In genomic region chr11:46391578-46392420, GRCh38 we compare ENCODE assay signal across 8 cellular contexts. TPM values are rescaled to one million over a fixed set of nuclear protein-coding genes. Genes with fewer than 3 reads are reported as not detected.
DNase-seq lines count a peak whose midpoint lies in the region; ATAC-seq, FAIRE-seq and TF ChIP-seq lines count a peak whose summit lies in the region.

CHRM4 (minus strand) TSS chr11:46391776; CDS start chr11:46386557, 5,219 bp downstream.

- no peaks in the 10 kb centered on the region for H3K9me2 ChIP-seq in GM23338 (ENCODE audit: insufficient read depth)

- H3K4me1 Mint-ChIP-seq in GM23338 (peaks cover 30% of the 10 kb centered on the region), memory B cell (peaks cover 13% of the 10 kb centered on the region)

- peak; percentile 42 for TF ChIP-seq CTCF in D721Med (IDR thresholded peaks at IDR 0.05; ENCODE audit: insufficient read depth, missing control alignments)
- TF ChIP-seq CTCF in GM23338 (conservative IDR thresholded peaks at IDR 0.05; ENCODE audit: low read depth in 2 of 2): peak; percentile 28 to 70; a peak in 3 of 4 replicates
- peak in 1 of 2 donors; percentile 16 for TF ChIP-seq CTCF in mammary epithelial cell (conservative IDR thresholded peaks at IDR 0.05 in 1 of 2, IDR thresholded peaks at IDR 0.05 in 1 of 2; ENCODE audit: extremely low read depth in 1 of 2, insufficient read depth in 1 of 2, low read depth in 1 of 2, low read length in 2 of 2)
- no peak for TF ChIP-seq CTCF in vagina (IDR thresholded peaks at IDR 0.05)

- H3K36me3 ChIP-seq in GM23338 (ENCODE audit: insufficient read depth) (no peaks in the 10 kb centered on the region), mammary epithelial cell (ENCODE audit: insufficient read depth, low read length) (no peaks in the 10 kb centered on the region), vagina (peaks cover 0 to 4% of the 10 kb centered on the region in 2 donors)

- intact Hi-C loops in mammary epithelial cell (cut with micrococcal nuclease): no loop called here
- intact Hi-C loops in vagina (cut with DNase I): loop anchor here (5.0 kb wide), 1 partner anchor 151 kb away; no protein-coding TSS in a partner anchor

- dilution Hi-C loops in mammary epithelial cell (cut with HindIII; ENCODE audit: low sequenced_read_pairs): no loop called here

- FAIRE-seq in D721Med (lab: Jason Lieb, UNC): no peak

- H3K4me1 ChIP-seq in GM23338 (ENCODE audit: insufficient read depth): peaks cover 28% of the 10 kb centered on the region
- peaks cover 27% of the 10 kb centered on the region for H3K4me1 ChIP-seq in mammary epithelial cell (ENCODE audit: insufficient read depth, low read length)
- peaks cover 38% of the 10 kb centered on the region for H3K4me1 ChIP-seq in vagina

- in situ Hi-C loops in mammary epithelial cell (cut with MboI; ENCODE audit: low sequenced_read_pairs in 2 of 2): loop anchor here in 1 of 2 donors (10.0 kb wide), 1 partner anchor 143 kb away; no protein-coding TSS in a partner anchor

- peaks cover 6% of the 10 kb centered on the region; the same call in 1 of the 3 replicates for H3K36me3 Mint-ChIP-seq in GM23338 (ENCODE audit: low read depth)
- peaks cover 3% of the 10 kb centered on the region for H3K36me3 Mint-ChIP-seq in memory B cell

- WGBS in mammary epithelial cell (ENCODE audit: low coverage, missing lambda C conversion rate): no CpG with 5 or more reads among the region's 123 CpGs

- H3K27ac ChIP-seq in GM23338 (ENCODE audit: low read depth) (no peak within 1 kb of the TSS), mammary epithelial cell (ENCODE audit: insufficient read depth, low read depth, low read length) (no peak within 1 kb of the TSS), vagina (no peak within 1 kb of the TSS)

- no peak for TF ChIP-seq POLR2A in vagina (IDR thresholded peaks at IDR 0.05)

- H4K20me1 ChIP-seq in GM23338 (replicated peaks; ENCODE audit: insufficient read depth) (peaks cover 7% of the 10 kb centered on the region), mammary epithelial cell (ENCODE audit: insufficient read depth, low read length) (no peaks in the 10 kb centered on the region)

- CTCF ChIA-PET in mammary epithelial cell (lab: Charles Lee; ENCODE audit: low non-redundant PET): interaction anchor here (0.6 to 0.7 kb wide), 2 partner anchors 137 to 545 kb away, joined by 4 read pairs; no protein-coding TSS in a partner anchor

- peaks cover 56% of the 10 kb centered on the region for H3K27me3 Mint-ChIP-seq in GM23338 (ENCODE audit: insufficient read depth, low read depth, poor library complexity)
- peaks cover 22% of the 10 kb centered on the region for H3K27me3 Mint-ChIP-seq in memory B cell

- H2AFZ ChIP-seq in GM23338 (peak within 1 kb of the TSS; percentile 28; the same call in 1 of the 2 replicates), mammary epithelial cell (ENCODE audit: low read depth, low read length) (peak within 1 kb of the TSS; percentile 46)

- H3K27me3 ChIP-seq in GM23338 (ENCODE audit: insufficient read depth): peaks cover 63% of the 10 kb centered on the region
- H3K27me3 ChIP-seq in mammary epithelial cell (ENCODE audit: insufficient read depth, low read length): peaks cover 13% of the 10 kb centered on the region
- H3K27me3 ChIP-seq in vagina: peaks cover 13% of the 10 kb centered on the region

- ATAC-seq in GM23338 (peak; percentile 6), memory B cell (ENCODE audit: low read depth) (no peak), GM19452 (IDR thresholded peaks at IDR 0.05; ENCODE audit: unreplicated experiment) (no peak)

- H3K9ac ChIP-seq in mammary epithelial cell (ENCODE audit: insufficient read depth, low read length): no peak within 1 kb of the TSS

- H3F3A ChIP-seq in GM23338 (replicated peaks; ENCODE audit: low read depth): peaks cover 18% of the 10 kb centered on the region

- DNase-seq in D721Med (ENCODE audit: insufficient read length, low spot score) (peak; percentile 86), GM23338 (ENCODE audit: low spot score) (peak; percentile 70), NCI-H526 treated with DMSO at 0.1 percent for 48 hours (lab: John Stamatoyannopoulos, UW) (peak; percentile 67), mammary epithelial cell (peak; percentile 26), memory B cell (ENCODE audit: low spot score in 2 of 2) (no peak), vagina (ENCODE audit: extremely low spot score in 2 of 2) (no peak)
- no peak for DNase-seq in stimulated activated CD4-positive, alpha-beta T cell treated with anti-CD3 and anti-CD28 coated beads, Interleukin-4, amount 100 ng/mL, for 1 hour

- no peaks in the 10 kb centered on the region for H3K79me2 ChIP-seq in GM23338 (replicated peaks; ENCODE audit: insufficient read depth)
- H3K79me2 ChIP-seq in mammary epithelial cell (ENCODE audit: insufficient read depth, low read length): no peaks in the 10 kb centered on the region

- peak within 1 kb of the TSS; percentile 76 for H3K4me3 ChIP-seq in GM23338
- H3K4me3 ChIP-seq in mammary epithelial cell (replicated peaks in 1 of 3; ENCODE audit: insufficient read depth in 1 of 3, low read depth in 2 of 3, low read length in 3 of 3): peak within 1 kb of the TSS; percentile 15 to 42 (median 41)
- peak within 1 kb of the TSS; percentile 22 to 31 for H3K4me3 ChIP-seq in vagina

- H3K27ac Mint-ChIP-seq in GM23338: no peak within 1 kb of the TSS
- no peak within 1 kb of the TSS for H3K27ac Mint-ChIP-seq in memory B cell

- BruUV-seq in mammary epithelial cell (replicated peaks; lab: Mats Ljungman, UMichigan): no TSS peak

- H3K9me3 ChIP-seq in mammary epithelial cell (replicated peaks; ENCODE audit: insufficient read depth, low read length) (no peaks in the 10 kb centered on the region), vagina (no peaks in the 10 kb centered on the region)

- peak within 1 kb of the TSS; percentile 88 for H3K4me2 ChIP-seq in GM23338
- H3K4me2 ChIP-seq in mammary epithelial cell (ENCODE audit: insufficient read depth, low read depth, low read length): peak within 1 kb of the TSS; percentile 90

- H3K9me3 Mint-ChIP-seq in GM23338 (no peaks in the 10 kb centered on the region; the same call in 2 of the 3 replicates), memory B cell (peaks cover 2% of the 10 kb centered on the region)

- peak within 1 kb of the TSS; percentile 78 for H3K4me3 Mint-ChIP-seq in GM23338
- H3K4me3 Mint-ChIP-seq in memory B cell: peak within 1 kb of the TSS; percentile 73

TF ChIP-seq in GM23338, 12 proteins besides CTCF, POLR2A, EP300 and RAD21 (continues in another document):
- TF ChIP-seq ZNF331 (CRISPR knock-in tag; IDR thresholded peaks at IDR 0.05; ENCODE audit: low read depth) (no peak), STAT1 (IDR thresholded peaks at IDR 0.05; ENCODE audit: unreplicated experiment) (no peak)

RNA-seq across cellular contexts. Expression of gene CHRM4, which starts in this region (rescaled TPM):
- total RNA-seq in GM23338 (2014; rRNA removed; shearing (Covaris generic)): 0.93 and 0.97 TPM in 2 replicates
- polyA plus RNA-seq in GM23338 (2016; fragmentation: Nextera tagmentation; extraction: Ambion mirVana) (not detected in 2 replicates), mammary epithelial cell (0.03 TPM)
- total RNA-seq in mammary epithelial cell (under 1 TPM in 1 of 2 donors, not detected in 1; 0.17 TPM), vagina (not detected)
- polyA minus RNA-seq in mammary epithelial cell: not detected

Comparison
In these comparisons a context has a peak if more than half of its experiments do, and no peak if none do; other contexts are left out.
1. Peak in DNase-seq, ATAC-seq, H3K4me3 ChIP-seq and H3K4me2 ChIP-seq in GM23338; RNA of the gene not detected or under 1 TPM.
2. Peak in DNase-seq, H3K4me3 ChIP-seq and H3K4me2 ChIP-seq in mammary epithelial cell; RNA of the gene not detected or under 1 TPM.
3. DNase-seq: peak in D721Med (single experiment) and NCI-H526 treated with DMSO at 0.1 percent for 48 hours (single experiment); none in memory B cell (0 of 2), vagina (0 of 2) and stimulated activated CD4-positive, alpha-beta T cell treated with anti-CD3 and anti-CD28 coated beads, Interleukin-4, amount 100 ng/mL, for 1 hour (single experiment).
4. CTCF ChIP-seq: peak in D721Med (single experiment) and GM23338 (2 of 2); none in vagina (0 of 3).
5. Peak in every context shown above with its lines, with median percentiles within 50 percentile points of each other: H3K4me3 ChIP-seq.